ENCODE assay signal across 20 cellular contexts in genomic region chr10:10794056-10794455, GRCh38.
A peak's percentile ranks its signal among the peaks of the same experiment; 100 is the strongest.
DNase-seq lines count a peak whose midpoint lies in the region; ATAC-seq and TF ChIP-seq lines count a peak whose summit lies in the region.
"Had no signal": no experiment of that assay in that cellular context is flagged by ENCODE, and none has a peak within 500 bp of the region (broad histone marks: within the 10 kb centered on the region; RNA-seq: fewer than 3 reads in every experiment).

No MANE protein-coding gene starts in this region.

- no peak overlapping the region for H3K4me3 Mint-ChIP-seq in brain
- H3K4me3 Mint-ChIP-seq: activated CD4-positive, alpha-beta T cell treated with anti-CD3 and anti-CD28 coated beads, Interleukin-2, amount 10 ng/mL, durations not matched to agents 24 days and 14 days; CD14-positive monocyte had no signal

- in situ Hi-C loops in Caki2 (cut with HindIII; ENCODE audit: low pct_unique_long_range_greater_than_20kb, low sequenced_read_pairs), result no loop called here

- no peaks in the 10 kb centered on the region for H3K27me3 Mint-ChIP-seq in brain

- H3K36me3 Mint-ChIP-seq in brain, result no peaks in the 10 kb centered on the region
- H3K36me3 Mint-ChIP-seq: CD14-positive monocyte had no signal

- H3K4me1 ChIP-seq in lower lobe of right lung, result peaks cover 23% of the 10 kb centered on the region
- H3K4me1 ChIP-seq: right lobe of liver had no signal

- no peaks in the 10 kb centered on the region for H3K36me3 ChIP-seq in lower lobe of right lung
- H3K36me3 ChIP-seq: ascending aorta, right lobe of liver, vagina had no signal

- H3K27ac Mint-ChIP-seq in brain, result peak overlapping the region in 4 of 5 experiments; percentile 2 to 49 (median 28)
- H3K27ac Mint-ChIP-seq: activated CD4-positive, alpha-beta T cell treated with anti-CD3 and anti-CD28 coated beads, Interleukin-2, amount 10 ng/mL, durations not matched to agents 24 days and 14 days had no signal

- ATAC-seq in lower lobe of right lung (peak in 1 of 2 donors; percentile 21), GM21825 (IDR thresholded peaks at IDR 0.05; ENCODE audit: unreplicated experiment) (no peak)
- ATAC-seq: right lobe of liver had no signal

- no peaks in the 10 kb centered on the region for H3K27me3 ChIP-seq in lower lobe of right lung (ENCODE audit: low read depth)
- H3K27me3 ChIP-seq: ascending aorta, right lobe of liver, vagina had no signal

- DNase-seq in Caki2 (ENCODE audit: low read depth), result peak; percentile 59
- DNase-seq in LoVo (ENCODE audit: low spot score), result peak; percentile 4
- no peak for DNase-seq in lower lobe of right lung
- no peak for DNase-seq in mucosa of gallbladder (ENCODE audit: low spot score)
- no peak for DNase-seq in HuH-7 (ENCODE audit: low spot score)
- no peak for DNase-seq in NOMO-1 treated with dmso at 0.1 percent for 144 hours (lab: John Stamatoyannopoulos, UW; ENCODE audit: unreplicated experiment)
- DNase-seq: ACHN; activated CD4-positive, alpha-beta T cell treated with anti-CD3 and anti-CD28 coated beads, Interleukin-2, amount 10 ng/mL, durations not matched to agents 24 days and 14 days; activated naive CD4-positive, alpha-beta T cell; dermis blood vessel endothelial cell; DMS53; NCI-H1930; right lobe of liver; stimulated activated CD4-positive, alpha-beta T cell treated with anti-CD3 and anti-CD28 coated beads, Interleukin-1b, Interleukin-23, amount 100 ng/mL, for 48 hours had no signal

- no peaks in the 10 kb centered on the region for H3K9me3 ChIP-seq in lower lobe of right lung
- H3K9me3 ChIP-seq: ascending aorta, right lobe of liver, vagina had no signal

- peaks cover 69% of the 10 kb centered on the region for H3K4me1 Mint-ChIP-seq in brain
- H3K4me1 Mint-ChIP-seq: activated CD4-positive, alpha-beta T cell treated with anti-CD3 and anti-CD28 coated beads, Interleukin-2, amount 10 ng/mL, durations not matched to agents 24 days and 14 days had no signal

- H3K9me3 Mint-ChIP-seq in brain, result peaks cover 0 to 19% (median 8%) of the 10 kb centered on the region in 5 experiments
- H3K9me3 Mint-ChIP-seq: activated CD4-positive, alpha-beta T cell treated with anti-CD3 and anti-CD28 coated beads, Interleukin-2, amount 10 ng/mL, durations not matched to agents 24 days and 14 days had no signal

- peak overlapping the region; percentile 90 for H3K27ac ChIP-seq in lower lobe of right lung
- H3K27ac ChIP-seq: right lobe of liver, SK-N-MC, vagina had no signal

- peak overlapping the region; percentile 48 for H3K4me3 ChIP-seq in lower lobe of right lung
- H3K4me3 ChIP-seq: ascending aorta, right lobe of liver, SK-N-MC, vagina had no signal

- no peak for TF ChIP-seq CTCF in brain (conservative IDR thresholded peaks at IDR 0.05)
- no peak for TF ChIP-seq CTCF in lower lobe of right lung (IDR thresholded peaks at IDR 0.05)

- intact Hi-C loops in lower lobe of right lung (cut with DNase I), result no loop called here

Comparison
In these comparisons a context has a peak if more than half of its experiments do, and no peak if none do; other contexts are left out.
1. DNase-seq: peak in Caki2 (single experiment) and LoVo (single experiment); none in lower lobe of right lung (single experiment), mucosa of gallbladder (single experiment), HuH-7 (single experiment) and NOMO-1 treated with dmso at 0.1 percent for 144 hours (single experiment).